ENCODE assay signal across 8 cellular contexts in genomic region chr17:9987779-9988585, GRCh38.
DNase-seq lines count a peak whose midpoint lies in the region; ATAC-seq, FAIRE-seq and TF ChIP-seq lines count a peak whose summit lies in the region.

No MANE protein-coding gene starts in this region.

- no peak for TF ChIP-seq POLR2A in K562 (conservative IDR thresholded peaks at IDR 0.05)
- TF ChIP-seq POLR2A in tibial nerve (IDR thresholded peaks at IDR 0.05) = no peak

- intact Hi-C loops in K562 (cut with micrococcal nuclease) = no loop called here

- TF ChIP-seq CTCF in K562 (IDR thresholded peaks at IDR 0.05 in 2 of 3, conservative IDR thresholded peaks at IDR 0.05 in 1 of 3; ENCODE audit: insufficient read depth in 2 of 3, low read depth in 1 of 3, low read length in 3 of 3) (peak; percentile 55 to 68 (median 67)), keratinocyte (optimal IDR thresholded peaks at IDR 0.05 in 1 of 3, IDR thresholded peaks at IDR 0.05 in 1 of 3, conservative IDR thresholded peaks at IDR 0.05 in 1 of 3; ENCODE audit: extremely low read depth in 1 of 3, insufficient read depth in 2 of 3, low read length in 3 of 3) (peak; percentile 52 to 74 (median 52)), tibial nerve (IDR thresholded peaks at IDR 0.05) (peak; percentile 61 to 76 (median 72))

- H3K4me2 ChIP-seq in K562 (ENCODE audit: insufficient read depth, low read length) (no peak overlapping the region), keratinocyte (ENCODE audit: control insufficient read depth, extremely low read depth, insufficient read depth, low read depth, low read length) (no peak overlapping the region)

- H3K79me2 ChIP-seq in K562 (ENCODE audit: control insufficient read depth, insufficient read depth, low read length) (no peaks in the 10 kb centered on the region), keratinocyte (ENCODE audit: control insufficient read depth, insufficient read depth, low read length) (no peaks in the 10 kb centered on the region)

- DNase-seq in activated gamma-delta T cell treated with Interleukin-2 at 50 U/mL for 16 hours (peak; percentile 36), activated gamma-delta T cell (lab: John Stamatoyannopoulos, UW) (no peak), NCI-H460 (ENCODE audit: extremely low read depth, low read depth) (peak; percentile 23), K562 (ENCODE audit: extremely low read depth in 1 of 4, low spot score in 3 of 4) (peak; percentile 50 to 57 (median 54)), keratinocyte (ENCODE audit: low read depth, low spot score) (no peak), tibial nerve (ENCODE audit: low spot score in 2 of 2) (no peak), AML-193 (lab: John Stamatoyannopoulos, UW) (no peak), T1000 (lab: John Stamatoyannopoulos, UW) (no peak)

- H3K9ac ChIP-seq in K562 (ENCODE audit: insufficient read depth in 1 of 2, low read depth in 2 of 2, low read length in 2 of 2) = no peak overlapping the region
- no peak overlapping the region for H3K9ac ChIP-seq in keratinocyte (ENCODE audit: control insufficient read depth, extremely low read depth, insufficient read depth, low read length)

- no peak for FAIRE-seq in K562 (lab: Jason Lieb, UNC)
- FAIRE-seq in keratinocyte (lab: Jason Lieb, UNC) = no peak

- peak; percentile 60; the same call in 1 of the 3 replicates for ATAC-seq in K562

- in situ Hi-C loops in K562 (cut with MboI) = no loop called here

- H3K36me3 ChIP-seq in K562 (ENCODE audit: control insufficient read depth, insufficient read depth, low read length) (no peaks in the 10 kb centered on the region), keratinocyte (ENCODE audit: control insufficient read depth in 2 of 2, extremely low read depth in 1 of 2, insufficient read depth in 2 of 2, low read length in 2 of 2) (no peaks in the 10 kb centered on the region), tibial nerve (peaks cover 0 to 6% (median 0%) of the 10 kb centered on the region in 3 donors)

- dilution Hi-C loops in keratinocyte (cut with MboI; ENCODE audit: extremely low pct_ligation_motif_present, low sequenced_read_pairs) = no loop called here

- TF ChIP-seq RAD21 in K562 (CRISPR knock-in tag; conservative IDR thresholded peaks at IDR 0.05 in 1 of 2, IDR thresholded peaks at IDR 0.05 in 1 of 2) = no peak

- no peaks in the 10 kb centered on the region; a peak in 1 of 5 replicates for H3K27me3 ChIP-seq in K562 (ENCODE audit: control insufficient read depth in 2 of 2, insufficient read depth in 2 of 2, low read length in 2 of 2)
- H3K27me3 ChIP-seq in keratinocyte (ENCODE audit: control insufficient read depth, extremely low read depth, insufficient read depth, low read length) = no peaks in the 10 kb centered on the region
- no peaks in the 10 kb centered on the region for H3K27me3 ChIP-seq in tibial nerve

- H3K9me3 ChIP-seq in K562 (replicated peaks; ENCODE audit: control insufficient read depth, insufficient read depth, low read depth, low read length) (no peaks in the 10 kb centered on the region), keratinocyte (ENCODE audit: control insufficient read depth, low read depth, low read length) (no peaks in the 10 kb centered on the region), tibial nerve (no peaks in the 10 kb centered on the region)

- BruUV-seq in K562 (replicated peaks; lab: Mats Ljungman, UMichigan) = no TSS peak

- CTCF ChIA-PET in K562 (lab: Yijun Ruan, JAX; ENCODE audit: low intra/inter-chr PET ratio) = no interaction called here

- no peaks in the 10 kb centered on the region for H3K9me1 ChIP-seq in K562 (ENCODE audit: control insufficient read depth, insufficient read depth, low read length)
- no peaks in the 10 kb centered on the region for H3K9me1 ChIP-seq in keratinocyte (ENCODE audit: control insufficient read depth, extremely low read depth, insufficient read depth, low read length)

- no peak overlapping the region for H2AFZ ChIP-seq in K562 (ENCODE audit: low read depth, low read length)
- no peak overlapping the region for H2AFZ ChIP-seq in keratinocyte (ENCODE audit: control insufficient read depth, low read length)

- POLR2A ChIA-PET in K562 (lab: Yijun Ruan, JAX) = no interaction called here

- WGBS in K562 (ENCODE audit: insufficient coverage, low coverage, missing lambda C conversion rate) = 8% methylated on average over 6 of the region's 7 CpGs
- 62 to 63% methylated on average over 7 of the region's 7 CpGs for WGBS in tibial nerve, 2 donors

- H3K4me1 ChIP-seq in K562 (replicated peaks in 1 of 2; ENCODE audit: control insufficient read depth in 2 of 2, insufficient read depth in 2 of 2, low read length in 2 of 2) (no peaks in the 10 kb centered on the region), keratinocyte (ENCODE audit: control insufficient read depth, extremely low read depth, insufficient read depth, low read length) (no peaks in the 10 kb centered on the region), tibial nerve (peaks cover 0 to 51% (median 16%) of the 10 kb centered on the region in 4 donors)

- no peak for TF ChIP-seq EP300 in K562 (IDR thresholded peaks at IDR 0.05; ENCODE audit: low read length)
- TF ChIP-seq EP300 in tibial nerve (IDR thresholded peaks at IDR 0.05) = no peak

- H4K20me1 ChIP-seq in K562 (replicated peaks; ENCODE audit: control insufficient read depth, insufficient read depth, low read length) = no peaks in the 10 kb centered on the region
- H4K20me1 ChIP-seq in keratinocyte (ENCODE audit: control insufficient read depth, extremely low read depth, insufficient read depth, low read length) = no peaks in the 10 kb centered on the region

- no peak overlapping the region for H3K4me3 ChIP-seq in K562
- no peak overlapping the region for H3K4me3 ChIP-seq in keratinocyte (ENCODE audit: control insufficient read depth in 2 of 3, extremely low read depth in 1 of 3, insufficient read depth in 2 of 3, low read depth in 1 of 3, low read length in 3 of 3)
- H3K4me3 ChIP-seq in tibial nerve = no peak overlapping the region

- H3K27ac ChIP-seq in K562 (ENCODE audit: extremely low read depth, low read depth, low read length) (no peak overlapping the region), keratinocyte (ENCODE audit: control insufficient read depth, insufficient read depth, low read length) (no peak overlapping the region), tibial nerve (peak overlapping the region in 2 of 4 donors; percentile 29 to 56)

TF ChIP-seq in K562, 482 proteins besides CTCF, POLR2A, EP300 and RAD21:
- TF ChIP-seq ZNF77 (CRISPR knock-in tag; IDR thresholded peaks at IDR 0.05) = no peak
- no peak for TF ChIP-seq ZNF644 (tag; IDR thresholded peaks at IDR 0.05; ENCODE audit: low read depth)
- no peak for TF ChIP-seq ZNF551 (CRISPR knock-in tag; IDR thresholded peaks at IDR 0.05)
- no peak for TF ChIP-seq PYGO2 (tag; IDR thresholded peaks at IDR 0.05)
- TF ChIP-seq ZBTB33 (CRISPR knock-in tag; IDR thresholded peaks at IDR 0.05) = no peak
- TF ChIP-seq HES1 (IDR thresholded peaks at IDR 0.05; ENCODE audit: low read depth) = no peak
- no peak for TF ChIP-seq SRSF9 (IDR thresholded peaks at IDR 0.05; ENCODE audit: borderline replicate concordance, low read depth, low read length)
- TF ChIP-seq ZNF561 (CRISPR knock-in tag; conservative IDR thresholded peaks at IDR 0.05) = no peak
- no peak for TF ChIP-seq SMAD4 (CRISPR knock-in tag; conservative IDR thresholded peaks at IDR 0.05)
- no peak for TF ChIP-seq NFIC (IDR thresholded peaks at IDR 0.05)
- no peak for TF ChIP-seq PHF21A (IDR thresholded peaks at IDR 0.05; ENCODE audit: borderline replicate concordance, low read depth)

Comparison
In these comparisons a context has a peak if more than half of its experiments do, and no peak if none do; other contexts are left out.
1. DNase-seq: peak in activated gamma-delta T cell treated with Interleukin-2 at 50 U/mL for 16 hours (single experiment), NCI-H460 (single experiment) and K562 (4 of 4); none in activated gamma-delta T cell (single experiment), keratinocyte (single experiment), tibial nerve (0 of 2), AML-193 (0 of 2) and T1000 (single experiment).
2. Peak in every context shown above with its lines, with median percentiles within 50 percentile points of each other: CTCF ChIP-seq.